19 cellular contexts compared by ENCODE assay signal in the genomic region with DNA sequence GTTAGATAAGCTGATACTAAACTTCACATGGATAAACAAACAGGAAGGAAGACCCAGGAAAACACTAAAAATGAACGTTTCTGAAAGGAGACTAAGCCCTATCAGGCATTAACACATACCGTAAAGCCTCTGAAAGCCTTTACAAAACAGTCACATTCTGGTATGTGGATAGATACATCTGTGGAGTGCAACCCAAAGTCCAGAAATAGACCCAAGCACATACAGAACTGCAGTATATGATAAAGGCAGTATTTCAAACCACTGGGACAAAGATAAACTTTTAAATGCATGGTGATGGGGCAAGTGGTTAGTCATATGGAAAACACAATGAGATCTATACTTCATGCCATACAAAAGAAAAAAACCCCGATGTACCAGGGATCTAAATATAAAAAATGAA.
"Had no signal": no experiment of that assay in that cellular context is flagged by ENCODE, and none has a peak within 500 bp of the region (broad histone marks: within the 10 kb centered on the region; RNA-seq: fewer than 3 reads in every experiment).

No MANE protein-coding gene starts in this region.

- H3K36me3 ChIP-seq: spleen, vagina had no signal

- ATAC-seq: activated T-cell treated with anti-CD3 and anti-CD28 coated beads, Interleukin-2, amount 50 U/mL, for 4 hours; right cardiac atrium; stimulated activated memory B cell treated with anti-CD40 and anti-IgM and Interleukin-4, amounts not matched to agents 10 μg/mL and 1 μg/mL and 100 μg/mL, for 72 hours had no signal

- DNase-seq: activated CD4-positive, alpha-beta T cell treated with anti-CD3 and anti-CD28 coated beads, Interleukin-2, amount 50 U/mL, for 48 hours; activated gamma-delta T cell; activated naive CD8-positive, alpha-beta T cell treated with anti-CD3 and anti-CD28 coated beads, Interleukin-2, amount 10 ng/mL, durations not matched to agents 7 days and 5 days; activated T-cell treated with anti-CD3 and anti-CD28 coated beads, Interleukin-2, amount 50 U/mL, for 4 hours; caudate nucleus; cortex of kidney; effector memory CD4-positive, alpha-beta T cell; hypothalamus; kidney glomerular epithelial cell; naive B cell; posterior cingulate gyrus; right cardiac atrium; spleen; stimulated activated CD4-positive, alpha-beta T cell treated with anti-CD3 and anti-CD28 coated beads, Interleukin-1b, Interleukin-23, amount 100 ng/mL, for 48 hours had no signal

- H3K27ac ChIP-seq: ascending aorta, spleen, tibial nerve, vagina had no signal

- H3K4me3 ChIP-seq: ascending aorta, spleen, tibial nerve, vagina had no signal

- H3K27ac Mint-ChIP-seq: activated naive CD8-positive, alpha-beta T cell treated with anti-CD3 and anti-CD28 coated beads, Interleukin-2, amount 10 ng/mL, durations not matched to agents 7 days and 5 days; stimulated activated memory B cell treated with anti-CD40 and anti-IgM and Interleukin-4, amounts not matched to agents 10 μg/mL and 1 μg/mL and 100 μg/mL, for 72 hours; T-helper 1 cell treated with Interleukin-12 subunit alpha and Interleukin-12 subunit beta and Interleukin-4 antibody, amounts not matched to agents 30 μg/mL and 1 μg/mL, for 36 hours had no signal

- H3K4me1 ChIP-seq: ascending aorta, spleen, tibial nerve, vagina had no signal

- H3K9me3 Mint-ChIP-seq: activated naive CD8-positive, alpha-beta T cell treated with anti-CD3 and anti-CD28 coated beads, Interleukin-2, amount 10 ng/mL, durations not matched to agents 7 days and 5 days; activated T-cell treated with anti-CD3 and anti-CD28 coated beads, Interleukin-2, amount 50 U/mL, for 4 hours; stimulated activated memory B cell treated with anti-CD40 and anti-IgM and Interleukin-4, amounts not matched to agents 10 μg/mL and 1 μg/mL and 100 μg/mL, for 72 hours; T-helper 1 cell treated with Interleukin-12 subunit alpha and Interleukin-12 subunit beta and Interleukin-4 antibody, amounts not matched to agents 30 μg/mL and 1 μg/mL, for 36 hours had no signal

- H3K36me3 Mint-ChIP-seq: activated naive CD8-positive, alpha-beta T cell treated with anti-CD3 and anti-CD28 coated beads, Interleukin-2, amount 10 ng/mL, durations not matched to agents 7 days and 5 days; stimulated activated memory B cell treated with anti-CD40 and anti-IgM and Interleukin-4, amounts not matched to agents 10 μg/mL and 1 μg/mL and 100 μg/mL, for 72 hours had no signal

- H3K4me3 Mint-ChIP-seq: activated naive CD8-positive, alpha-beta T cell treated with anti-CD3 and anti-CD28 coated beads, Interleukin-2, amount 10 ng/mL, durations not matched to agents 7 days and 5 days; activated T-cell treated with anti-CD3 and anti-CD28 coated beads, Interleukin-2, amount 50 U/mL, for 4 hours; naive B cell; stimulated activated memory B cell treated with anti-CD40 and anti-IgM and Interleukin-4, amounts not matched to agents 10 μg/mL and 1 μg/mL and 100 μg/mL, for 72 hours; T-helper 1 cell treated with Interleukin-12 subunit alpha and Interleukin-12 subunit beta and Interleukin-4 antibody, amounts not matched to agents 30 μg/mL and 1 μg/mL, for 36 hours had no signal

- H3K9me3 ChIP-seq: ascending aorta, spleen, tibial nerve, vagina had no signal

- H3K27me3 Mint-ChIP-seq: activated naive CD8-positive, alpha-beta T cell treated with anti-CD3 and anti-CD28 coated beads, Interleukin-2, amount 10 ng/mL, durations not matched to agents 7 days and 5 days; naive B cell had no signal

- H3K27me3 ChIP-seq: ascending aorta, spleen, tibial nerve, vagina had no signal

- H3K4me1 Mint-ChIP-seq: naive B cell; stimulated activated memory B cell treated with anti-CD40 and anti-IgM and Interleukin-4, amounts not matched to agents 10 μg/mL and 1 μg/mL and 100 μg/mL, for 72 hours had no signal
